In the genomic region with DNA sequence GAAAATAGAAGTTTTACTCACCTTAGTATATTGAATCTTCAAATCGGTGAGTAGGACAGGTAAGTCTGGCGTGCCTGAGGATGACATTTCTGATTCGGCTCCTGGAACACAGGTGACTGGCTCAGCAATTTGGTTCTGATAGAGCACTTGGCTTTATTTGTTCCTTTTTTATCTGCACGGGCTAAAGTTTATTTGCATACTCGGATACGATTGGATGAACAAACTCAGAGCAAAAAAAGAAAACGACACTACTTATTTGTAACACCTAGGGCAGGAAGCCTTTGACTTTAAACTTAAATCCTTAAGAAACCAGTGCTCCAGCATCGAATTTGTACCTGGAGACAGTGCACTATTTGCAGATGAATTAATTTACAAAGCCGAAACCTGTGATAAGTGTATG, we compare ENCODE assay signal across 10 cellular contexts. TPM values are rescaled to one million over a fixed set of nuclear protein-coding genes. Genes with fewer than 3 reads are reported as not detected.
DNase-seq lines count a peak whose midpoint lies in the region; ATAC-seq and TF ChIP-seq lines count a peak whose summit lies in the region.
"Had no signal": no experiment of that assay in that cellular context is flagged by ENCODE, and none has a peak within 500 bp of the region (broad histone marks: within the 10 kb centered on the region; RNA-seq: fewer than 3 reads in every experiment).

A gene (minus strand): TSS at position 140 of the 400 bp plus-strand sequence. CDS start 53 bp downstream, at position 87.

- H3K27ac ChIP-seq in mammary epithelial cell (ENCODE audit: insufficient read depth, low read depth, low read length) = no peak within 1 kb of the TSS
- H3K27ac ChIP-seq in upper lobe of right lung = peak within 1 kb of the TSS; percentile 79

- WGBS in mammary epithelial cell (ENCODE audit: low coverage, missing lambda C conversion rate) = 70% methylated on average over 9 of the region's 9 CpGs

- ATAC-seq in upper lobe of right lung (peak; percentile 87), GM18858 (IDR thresholded peaks at IDR 0.05; ENCODE audit: unreplicated experiment) (no peak), HG02623 (IDR thresholded peaks at IDR 0.05; ENCODE audit: unreplicated experiment) (no peak), GM19455 (IDR thresholded peaks at IDR 0.05; ENCODE audit: unreplicated experiment) (no peak)
- ATAC-seq: HCT116 had no signal

- peak; percentile 23 for DNase-seq in NCI-H1092 treated with DMSO at 0.1 percent for 48 hours (lab: John Stamatoyannopoulos, UW)
- DNase-seq in NCI-H1092 (lab: John Stamatoyannopoulos, UW) = no peak
- DNase-seq in mammary epithelial cell = peak; percentile 10
- DNase-seq in medulla oblongata (ENCODE audit: extremely low spot score) = peak; percentile 39
- DNase-seq in upper lobe of right lung = no peak

- CTCF ChIA-PET in mammary epithelial cell (lab: Charles Lee; ENCODE audit: low non-redundant PET) = no interaction called here

- no peaks in the 10 kb centered on the region for H4K20me1 ChIP-seq in mammary epithelial cell (ENCODE audit: insufficient read depth, low read length)

- H2AFZ ChIP-seq in mammary epithelial cell (ENCODE audit: low read depth, low read length) = no peak within 1 kb of the TSS

- in situ Hi-C loops in mammary epithelial cell (cut with MboI; ENCODE audit: low sequenced_read_pairs in 2 of 2) = no loop called here

- H3K9ac ChIP-seq in mammary epithelial cell (ENCODE audit: insufficient read depth, low read length) = no peak within 1 kb of the TSS

- dilution Hi-C loops in mammary epithelial cell (cut with HindIII; ENCODE audit: low sequenced_read_pairs) = no loop called here

- BruUV-seq in mammary epithelial cell (replicated peaks; lab: Mats Ljungman, UMichigan) = no TSS peak

- no peaks in the 10 kb centered on the region for H3K36me3 ChIP-seq in mammary epithelial cell (ENCODE audit: insufficient read depth, low read length)
- no peaks in the 10 kb centered on the region for H3K36me3 ChIP-seq in upper lobe of right lung

- no peaks in the 10 kb centered on the region for H3K79me2 ChIP-seq in mammary epithelial cell (ENCODE audit: insufficient read depth, low read length)

- intact Hi-C loops in mammary epithelial cell (cut with micrococcal nuclease) (no loop called here), upper lobe of right lung (cut with DNase I) (no loop called here)

- no peak for TF ChIP-seq CTCF in mammary epithelial cell (conservative IDR thresholded peaks at IDR 0.05 in 1 of 2, IDR thresholded peaks at IDR 0.05 in 1 of 2; ENCODE audit: extremely low read depth in 1 of 2, insufficient read depth in 1 of 2, low read depth in 1 of 2, low read length in 2 of 2)
- no peak for TF ChIP-seq CTCF in upper lobe of right lung (IDR thresholded peaks at IDR 0.05)

- H3K4me3 ChIP-seq in mammary epithelial cell (replicated peaks in 1 of 3; ENCODE audit: insufficient read depth in 1 of 3, low read depth in 2 of 3, low read length in 3 of 3) (no peak within 1 kb of the TSS), upper lobe of right lung (peak within 1 kb of the TSS; percentile 49)

- H3K4me2 ChIP-seq in mammary epithelial cell (ENCODE audit: insufficient read depth, low read depth, low read length) = no peak within 1 kb of the TSS

- no peaks in the 10 kb centered on the region for H3K27me3 ChIP-seq in mammary epithelial cell (ENCODE audit: insufficient read depth, low read length)
- H3K27me3 ChIP-seq in upper lobe of right lung = no peaks in the 10 kb centered on the region

- no peaks in the 10 kb centered on the region for H3K9me3 ChIP-seq in mammary epithelial cell (replicated peaks; ENCODE audit: insufficient read depth, low read length)
- no peaks in the 10 kb centered on the region for H3K9me3 ChIP-seq in upper lobe of right lung

- H3K4me1 ChIP-seq in mammary epithelial cell (ENCODE audit: insufficient read depth, low read length) (no peaks in the 10 kb centered on the region), upper lobe of right lung (peaks cover 26% of the 10 kb centered on the region)

RNA-seq across cellular contexts. Expression of the gene that starts here (rescaled TPM):
- total RNA-seq in mammary epithelial cell (under 1 TPM in 1 of 2 donors, not detected in 1; 0.33 TPM), upper lobe of right lung (212 TPM)
- 0.22 TPM for polyA plus RNA-seq in mammary epithelial cell
- not detected for polyA minus RNA-seq in mammary epithelial cell
- total RNA-seq: A172 had no signal

Comparison
In these comparisons a context has a peak if more than half of its experiments do, and no peak if none do; other contexts are left out.
1. RNA of the gene that starts here (total RNA-seq): 212 TPM in upper lobe of right lung (single experiment); 0.33 TPM in mammary epithelial cell; every median in the first group is over 100 times any median in the second.
2. DNase-seq: peak in NCI-H1092 treated with DMSO at 0.1 percent for 48 hours (single experiment) and medulla oblongata (single experiment); none in NCI-H1092 (single experiment) and upper lobe of right lung (single experiment).
3. Peak in DNase-seq in mammary epithelial cell; RNA of the gene not detected or under 1 TPM.